14 cellular contexts compared by ENCODE assay signal in genomic region chr6:17278289-17279061, GRCh38. TPM values are rescaled to one million over a fixed set of nuclear protein-coding genes. Genes with fewer than 3 reads are reported as not detected.
DNase-seq lines count a peak whose midpoint lies in the region; ATAC-seq and TF ChIP-seq lines count a peak whose summit lies in the region.
"Had no signal": no experiment of that assay in that cellular context is flagged by ENCODE, and none has a peak within 500 bp of the region (broad histone marks: within the 10 kb centered on the region; RNA-seq: fewer than 3 reads in every experiment).

No MANE protein-coding gene starts in this region.

- in situ Hi-C loops in Caki2 (cut with HindIII; ENCODE audit: low pct_unique_long_range_greater_than_20kb, low sequenced_read_pairs): no loop called here

- H3K27ac Mint-ChIP-seq in osteocyte (ENCODE audit: unreplicated experiment) (peak overlapping the region; percentile 71), T-helper 17 cell (no peak overlapping the region)

- no peaks in the 10 kb centered on the region for H3K9me3 ChIP-seq in aorta (ENCODE audit: control insufficient read depth, low read length)
- no peaks in the 10 kb centered on the region for H3K9me3 ChIP-seq in T-helper 17 cell (ENCODE audit: control insufficient read depth, low read length, poor library complexity, severe bottlenecking)
- H3K9me3 ChIP-seq: tibial nerve had no signal

- no peak for TF ChIP-seq CTCF in osteocyte (IDR thresholded peaks at IDR 0.05)

- H3K4me1 Mint-ChIP-seq in osteocyte (ENCODE audit: unreplicated experiment) (peaks cover 47% of the 10 kb centered on the region), T-helper 17 cell (peaks cover 6% of the 10 kb centered on the region)

- no peak overlapping the region for H3K4me3 ChIP-seq in aorta (ENCODE audit: low read length in 2 of 2)
- H3K4me3 ChIP-seq: tibial nerve had no signal

- H3K9me3 Mint-ChIP-seq in osteocyte (ENCODE audit: unreplicated experiment): no peaks in the 10 kb centered on the region

- H3K4me3 Mint-ChIP-seq in osteocyte (ENCODE audit: unreplicated experiment) (no peak overlapping the region), T-helper 17 cell (no peak overlapping the region)

- H3K36me3 Mint-ChIP-seq in osteocyte (ENCODE audit: unreplicated experiment) (no peaks in the 10 kb centered on the region), T-helper 17 cell (ENCODE audit: low read depth) (no peaks in the 10 kb centered on the region)

- H3K27ac ChIP-seq in epithelial cell of prostate (peak overlapping the region; percentile 50), aorta (ENCODE audit: low read depth in 1 of 2, low read length in 2 of 2) (peak overlapping the region in 1 of 2 donors; percentile 6), substantia nigra (ENCODE audit: low read depth, low read length, poor library complexity, severe bottlenecking) (no peak overlapping the region)

- intact Hi-C loops in aorta (cut with DNase I): no loop called here

- no peaks in the 10 kb centered on the region for H3K27me3 ChIP-seq in aorta (ENCODE audit: control insufficient read depth in 1 of 2, insufficient read depth in 2 of 2, low read length in 1 of 2)
- H3K27me3 ChIP-seq: tibial nerve had no signal

- H3K27me3 Mint-ChIP-seq in osteocyte (ENCODE audit: unreplicated experiment) (no peaks in the 10 kb centered on the region), T-helper 17 cell (peaks cover 74% of the 10 kb centered on the region)

- DNase-seq in Caki2 (ENCODE audit: low read depth): peak; percentile 82
- peak; percentile 66 for DNase-seq in NCI-H226
- no peak for DNase-seq in epithelial cell of prostate (ENCODE audit: low read depth, low spot score)
- no peak for DNase-seq in osteocyte (ENCODE audit: extremely low spot score, unreplicated experiment)
- DNase-seq in SK-N-DZ (ENCODE audit: low spot score): no peak
- no peak for DNase-seq in aorta
- DNase-seq in substantia nigra (lab: John Stamatoyannopoulos, UW): no peak
- no peak for DNase-seq in T-helper 17 cell
- DNase-seq: activated CD4-positive, alpha-beta T cell treated with anti-CD3 and anti-CD28 coated beads for 48 hours; DMS 273 treated with DMSO at 0.1 percent for 48 hours; NCI-H2029; stimulated activated CD4-positive, alpha-beta T cell treated with anti-CD3 and anti-CD28 coated beads, Interleukin-2, amount 100 ng/mL, for 48 hours had no signal

- no peaks in the 10 kb centered on the region for H3K4me1 ChIP-seq in aorta (ENCODE audit: control insufficient read depth in 1 of 2, insufficient read depth in 2 of 2, low read length in 2 of 2)

- no peak for ATAC-seq in aorta (ENCODE audit: low FRiP score)
- ATAC-seq in T-helper 17 cell: no peak
- ATAC-seq: esophagus mucosa had no signal

- H3K36me3 ChIP-seq in aorta (ENCODE audit: control insufficient read depth in 1 of 2, insufficient read depth in 2 of 2, low read length in 1 of 2): no peaks in the 10 kb centered on the region
- H3K36me3 ChIP-seq: tibial nerve had no signal

- WGBS in aorta, 2 donors: 63 to 64% methylated on average over 10 of the region's 10 CpGs

RNA-seq across cellular contexts. Expression of gene RBM24, which starts 2.7 kb away (rescaled TPM):
- 2.4 and 4.7 TPM in 2 replicates for total RNA-seq in Caki2 (2014; rRNA removed; shearing (Covaris generic); ENCODE audit: low replicate concordance)
- total RNA-seq in osteocyte (13.2 and 13.7 TPM in 2 replicates), aorta (1 to 10 TPM; 2.5 to 6.1 TPM), T-helper 17 cell (under 1 TPM; 0.15 to 0.86 TPM)
- 21.8 and 22.4 TPM in 2 replicates for polyA plus RNA-seq in SK-N-DZ (2014; cell fraction: cytosol; rRNA removed)
- polyA plus RNA-seq in SK-N-DZ (2014; cell fraction: nucleus; rRNA removed): 18.7 and 21.4 TPM in 2 replicates
- 1 to 10 TPM; 1.5 to 7.9 TPM for polyA plus RNA-seq in aorta

Comparison
In these comparisons a context has a peak if more than half of its experiments do, and no peak if none do; other contexts are left out.
1. DNase-seq: peak in Caki2 (single experiment) and NCI-H226 (single experiment); none in epithelial cell of prostate (single experiment), osteocyte (single experiment), SK-N-DZ (single experiment), aorta (0 of 2), substantia nigra (0 of 49) and T-helper 17 cell (0 of 3).